22 cellular contexts compared by ENCODE assay signal in genomic region chr6:98416027-98416426, GRCh38.
DNase-seq lines count a peak whose midpoint lies in the region; FAIRE-seq and TF ChIP-seq lines count a peak whose summit lies in the region.
"Had no signal": no experiment of that assay in that cellular context is flagged by ENCODE, and none has a peak within 500 bp of the region (broad histone marks: within the 10 kb centered on the region; RNA-seq: fewer than 3 reads in every experiment).

No MANE protein-coding gene starts in this region.

- peak overlapping the region; percentile 58 for H3K27ac ChIP-seq in cingulate gyrus (ENCODE audit: low read depth, low read length)
- H3K27ac ChIP-seq: A549, BLaER1, gastroesophageal sphincter, Peyer's patch, SJSA1 had no signal

- DNase-seq in NCI-H1694 treated with DMSO at 0.1 percent for 48 hours (lab: John Stamatoyannopoulos, UW) (peak; percentile 0), NCI-H1694 (lab: John Stamatoyannopoulos, UW) (no peak), NCI-H526 treated with DMSO at 0.1 percent for 48 hours (lab: John Stamatoyannopoulos, UW) (peak; percentile 46), putamen (ENCODE audit: low spot score) (peak; percentile 56), NK-92 (lab: John Stamatoyannopoulos, UW; ENCODE audit: unreplicated experiment) (no peak), GM12891 (ENCODE audit: insufficient read length, low spot score) (no peak), iPS-NIHi11 (ENCODE audit: low spot score) (no peak)
- DNase-seq: activated B cell treated with CpG ODN at 0.5 μM for 24 hours; activated naive CD4-positive, alpha-beta T cell treated with anti-CD3 and anti-CD28 coated beads, Interleukin-2, amount 50 U/mL, for 16 hours; activated T-cell treated with anti-CD3 and anti-CD28 coated beads, Interleukin-2, amount 50 U/mL, for 1 hour; aorta; effector CD4-positive, alpha-beta T cell; IMR-90; MG63; NCI-H2081 treated with DMSO at 0.1 percent for 48 hours; NCI-H82; Peyer's patch had no signal

- no peak for TF ChIP-seq POLR2A in GM12891 (IDR thresholded peaks at IDR 0.05; ENCODE audit: low read depth, low read length)

- FAIRE-seq in GM12891 (lab: Jason Lieb, UNC) = no peak
- FAIRE-seq: A549 had no signal

TF ChIP-seq in GM12891, 5 proteins besides CTCF, POLR2A, EP300 and RAD21:
- TF ChIP-seq POLR2AphosphoS5 (IDR thresholded peaks at IDR 0.05; ENCODE audit: low read depth, low read length) (no peak), POU2F2 (IDR thresholded peaks at IDR 0.05; ENCODE audit: low read depth, low read length) (no peak), SPI1 (IDR thresholded peaks at IDR 0.05; ENCODE audit: low read depth, low read length) (no peak), TAF1 (IDR thresholded peaks at IDR 0.05; ENCODE audit: low read depth, low read length) (no peak), PAX5 (IDR thresholded peaks at IDR 0.05; ENCODE audit: insufficient read depth, low read length, severe bottlenecking) (no peak)

Comparison
In these comparisons a context has a peak if more than half of its experiments do, and no peak if none do; other contexts are left out.
1. DNase-seq: peak in NCI-H1694 treated with DMSO at 0.1 percent for 48 hours (single experiment), NCI-H526 treated with DMSO at 0.1 percent for 48 hours (single experiment) and putamen (single experiment); none in NCI-H1694 (single experiment), NK-92 (single experiment), GM12891 (single experiment) and iPS-NIHi11 (single experiment).